10 cellular contexts compared by ENCODE assay signal in genomic region chr3:55720614-55721013, GRCh38.
DNase-seq lines count a peak whose midpoint lies in the region; ATAC-seq, FAIRE-seq and TF ChIP-seq lines count a peak whose summit lies in the region.
"Had no signal": no experiment of that assay in that cellular context is flagged by ENCODE, and none has a peak within 500 bp of the region (broad histone marks: within the 10 kb centered on the region; RNA-seq: fewer than 3 reads in every experiment).

No MANE protein-coding gene starts in this region.

- FAIRE-seq in GM12892 (lab: Jason Lieb, UNC) (peak; percentile 77), H1 (lab: Jason Lieb, UNC) (peak; percentile 78)
- FAIRE-seq: islet of Langerhans had no signal

- H3K9me3 ChIP-seq in Loucy (ENCODE audit: insufficient read depth, low read depth, low read length), result no peaks in the 10 kb centered on the region
- no peaks in the 10 kb centered on the region for H3K9me3 ChIP-seq in H1 (ENCODE audit: insufficient read depth in 2 of 2, low read depth in 1 of 2, low read length in 1 of 2)
- H3K9me3 ChIP-seq in osteoblast (ENCODE audit: low read depth, low read length), result no peaks in the 10 kb centered on the region

- no peak overlapping the region for H3K56ac ChIP-seq in H1 (replicated peaks; ENCODE audit: insufficient read length, low read depth, low read length)

- H3K4me1 ChIP-seq in Loucy (ENCODE audit: insufficient read depth, low read length, poor library complexity, severe bottlenecking) (peaks cover 18% of the 10 kb centered on the region), H1 (replicated peaks in 1 of 4; ENCODE audit: control insufficient read depth in 3 of 4, insufficient read depth in 4 of 4, low read length in 3 of 4) (peaks cover 0 to 6% (median 0%) of the 10 kb centered on the region in 4 experiments; a peak in 4 of 7 replicates), osteoblast (ENCODE audit: insufficient read depth, low read length) (peaks cover 20% of the 10 kb centered on the region)

- no peak overlapping the region for H3K4me3 Mint-ChIP-seq in immature natural killer cell

- no peaks in the 10 kb centered on the region for H3K9me2 ChIP-seq in Loucy (replicated peaks; ENCODE audit: low read depth, low read length)

- TF ChIP-seq CTCF in Loucy (conservative IDR thresholded peaks at IDR 0.05; ENCODE audit: low read length), result peak; percentile 66
- peak in 2 of 3 experiments; percentile 26 to 32; a peak in 2 of 4 replicates for TF ChIP-seq CTCF in H1 (IDR thresholded peaks at IDR 0.05; ENCODE audit: control extremely low read depth in 1 of 3, insufficient read depth in 1 of 3, low read depth in 1 of 3, low read length in 3 of 3)
- peak; percentile 59 for TF ChIP-seq CTCF in osteoblast (IDR thresholded peaks at IDR 0.05; ENCODE audit: extremely low read depth, low read depth, low read length)

- TF ChIP-seq POLR2A in GM12892 (IDR thresholded peaks at IDR 0.05; ENCODE audit: low read depth, low read length) (no peak), H1 (IDR thresholded peaks at IDR 0.05; ENCODE audit: control extremely low read depth in 1 of 2, low read depth in 2 of 2, low read length in 2 of 2) (no peak)

- H2AK5ac ChIP-seq in H1 (ENCODE audit: low read depth, low read length), result no peak overlapping the region

- H3K36me3 ChIP-seq in Loucy (ENCODE audit: insufficient read depth, low read length), result no peaks in the 10 kb centered on the region
- no peaks in the 10 kb centered on the region for H3K36me3 ChIP-seq in H1 (ENCODE audit: control insufficient read depth in 2 of 4, insufficient read depth in 4 of 4, low read length in 3 of 4)
- no peaks in the 10 kb centered on the region for H3K36me3 ChIP-seq in osteoblast (ENCODE audit: insufficient read depth, low read length)

- H2BK5ac ChIP-seq in H1 (ENCODE audit: low read depth, low read length), result no peak overlapping the region

- CTCF ChIA-PET in H1 (lab: Charles Lee; ENCODE audit: partially characterized antibody), result interaction anchor here (0.6 to 3.6 kb wide), 26 partner anchors 9 to 1729 kb away, joined by 3 to 23 read pairs (median 4); partner anchors contain the start of gene WNT5A

- POLR2A ChIA-PET in H1 (lab: Charles Lee; ENCODE audit: partially characterized antibody), result no interaction called here

- peak; percentile 69 to 83 for TF ChIP-seq RAD21 in H1 (IDR thresholded peaks at IDR 0.05 in 1 of 2, conservative IDR thresholded peaks at IDR 0.05 in 1 of 2; ENCODE audit: low read depth in 2 of 2, low read length in 2 of 2)

- peaks cover 0 to 7% (median 1%) of the 10 kb centered on the region in 6 donors for H3K9me3 Mint-ChIP-seq in immature natural killer cell

- H2BK15ac ChIP-seq in H1 (ENCODE audit: low read length), result no peak overlapping the region

- no peak overlapping the region for H4K5ac ChIP-seq in H1 (ENCODE audit: insufficient read length, low read depth, low read length)

- H3K18ac ChIP-seq in H1 (ENCODE audit: extremely low read depth, low read length), result no peak overlapping the region

- no peaks in the 10 kb centered on the region for H3K79me1 ChIP-seq in H1 (ENCODE audit: low read depth, low read length)

- H3K4ac ChIP-seq in H1 (replicated peaks; ENCODE audit: insufficient read length, low read depth, low read length), result no peak overlapping the region

- no peak overlapping the region for H3K27ac Mint-ChIP-seq in immature natural killer cell

- H4K8ac ChIP-seq in H1 (ENCODE audit: extremely low read depth, insufficient read depth, low read length), result no peak overlapping the region

- no peaks in the 10 kb centered on the region for H3K79me2 ChIP-seq in Loucy (ENCODE audit: insufficient read depth, low read length)
- no peaks in the 10 kb centered on the region for H3K79me2 ChIP-seq in H1 (ENCODE audit: control insufficient read depth in 1 of 2, insufficient read depth in 2 of 2, low read length in 2 of 2)
- H3K79me2 ChIP-seq in osteoblast (ENCODE audit: insufficient read depth, low read length), result no peaks in the 10 kb centered on the region

- no peak overlapping the region for H2BK120ac ChIP-seq in H1 (replicated peaks; ENCODE audit: low read depth, low read length)

- no peak overlapping the region for H3K23ac ChIP-seq in H1 (ENCODE audit: insufficient read length)

- H3K27me3 Mint-ChIP-seq in immature natural killer cell (ENCODE audit: low read depth in 3 of 3), result peaks cover 0 to 2% (median 1%) of the 10 kb centered on the region in 3 donors

- H3K23me2 ChIP-seq in H1 (ENCODE audit: low read depth, low read length), result no peaks in the 10 kb centered on the region; the same call in 1 of the 2 replicates

- H2AFZ ChIP-seq in Loucy (ENCODE audit: low read length) (no peak overlapping the region), H1 (ENCODE audit: low read length) (no peak overlapping the region), osteoblast (ENCODE audit: low read length) (no peak overlapping the region)

- H3K4me2 ChIP-seq in Loucy (ENCODE audit: low read depth, low read length, poor library complexity, severe bottlenecking) (no peak overlapping the region), H1 (ENCODE audit: insufficient read depth in 1 of 2, low read depth in 2 of 2, low read length in 2 of 2) (no peak overlapping the region), osteoblast (ENCODE audit: insufficient read depth, low read length) (no peak overlapping the region)

- H3K14ac ChIP-seq in H1 (ENCODE audit: insufficient read length), result no peak overlapping the region

- no peak overlapping the region for H2BK20ac ChIP-seq in H1 (ENCODE audit: low read length)

- no peak for ATAC-seq in GM21619 (IDR thresholded peaks at IDR 0.05; ENCODE audit: unreplicated experiment)

- H3K4me3 ChIP-seq in Loucy (ENCODE audit: low read length, poor library complexity, severe bottlenecking), result no peak overlapping the region
- no peak overlapping the region for H3K4me3 ChIP-seq in H1 (ENCODE audit: extremely low read depth in 1 of 4, insufficient read depth in 2 of 4, low read depth in 3 of 4, low read length in 4 of 4)
- no peak overlapping the region for H3K4me3 ChIP-seq in osteoblast (ENCODE audit: insufficient read depth, low read length)

- H3K27ac ChIP-seq in H1 (ENCODE audit: low read depth, low read length) (no peak overlapping the region), osteoblast (ENCODE audit: low read depth, low read length) (no peak overlapping the region)

- no peaks in the 10 kb centered on the region for H4K20me1 ChIP-seq in Loucy (ENCODE audit: insufficient read depth, low read length, poor library complexity, severe bottlenecking)
- H4K20me1 ChIP-seq in H1 (replicated peaks in 1 of 2; ENCODE audit: control insufficient read depth in 1 of 2, insufficient read depth in 2 of 2, low read length in 2 of 2), result no peaks in the 10 kb centered on the region
- no peaks in the 10 kb centered on the region for H4K20me1 ChIP-seq in osteoblast (ENCODE audit: insufficient read depth, low read length)

- no peaks in the 10 kb centered on the region for H3K27me3 ChIP-seq in Loucy (ENCODE audit: insufficient read depth, low read length, poor library complexity, severe bottlenecking)
- no peaks in the 10 kb centered on the region for H3K27me3 ChIP-seq in H1 (replicated peaks in 1 of 4; ENCODE audit: control insufficient read depth in 3 of 4, extremely low read depth in 1 of 4, insufficient read depth in 3 of 4, low read length in 3 of 4)
- H3K27me3 ChIP-seq in osteoblast (ENCODE audit: insufficient read depth, low read length), result peaks cover 10% of the 10 kb centered on the region

- DNase-seq in GM12892 (ENCODE audit: insufficient read length) (no peak), H1 (ENCODE audit: low read depth in 1 of 2, low spot score in 2 of 2) (no peak), osteoblast (ENCODE audit: insufficient read length, low spot score, missing footprints) (no peak), immature natural killer cell (no peak)
- DNase-seq in activated CD8-positive, alpha-beta memory T cell treated with anti-CD3 and anti-CD28 coated beads, Interleukin-2, amount 50 U/mL, for 48 hours, result no peak
- DNase-seq: dermis blood vessel endothelial cell, NCI-H187 treated with DMSO at 0.1 percent for 48 hours had no signal

- no peaks in the 10 kb centered on the region for H3F3A ChIP-seq in Loucy (ENCODE audit: low read depth)

- H2BK12ac ChIP-seq in H1 (ENCODE audit: low read depth, low read length), result no peak overlapping the region

- H3K9ac ChIP-seq in Loucy (ENCODE audit: low read depth, low read length, poor library complexity, severe bottlenecking) (no peak overlapping the region), H1 (replicated peaks in 1 of 4; ENCODE audit: extremely low read depth in 1 of 4, low read depth in 3 of 4, low read length in 3 of 4) (no peak overlapping the region)

- H3K4me1 Mint-ChIP-seq in immature natural killer cell, result no peaks in the 10 kb centered on the region

- no peak for TF ChIP-seq EP300 in H1 (IDR thresholded peaks at IDR 0.05; ENCODE audit: borderline replicate concordance in 1 of 2, low read depth in 2 of 2, low read length in 2 of 2)

- no peaks in the 10 kb centered on the region for H3K36me3 Mint-ChIP-seq in immature natural killer cell

- H4K91ac ChIP-seq in H1 (replicated peaks; ENCODE audit: insufficient read length, low read length), result no peak overlapping the region

TF ChIP-seq in H1, 55 proteins besides CTCF, POLR2A, EP300 and RAD21:
- TF ChIP-seq RNF2 (IDR thresholded peaks at IDR 0.05; ENCODE audit: borderline replicate concordance, low read depth, low read length, missing control alignments, poor library complexity, severe bottlenecking) (no peak), ATF3 (IDR thresholded peaks at IDR 0.05; ENCODE audit: insufficient read depth, low read depth, low read length) (no peak), CHD2 (IDR thresholded peaks at IDR 0.05; ENCODE audit: low read length) (no peak), CEBPB (IDR thresholded peaks at IDR 0.05; ENCODE audit: low read depth, low read length) (no peak), GABPA (IDR thresholded peaks at IDR 0.05; ENCODE audit: borderline replicate concordance, insufficient read depth, low read length) (no peak), SIX5 (IDR thresholded peaks at IDR 0.05; ENCODE audit: low read depth, low read length) (no peak), HDAC2 (IDR thresholded peaks at IDR 0.05; ENCODE audit: borderline replicate concordance in 1 of 2, low read depth in 2 of 2, low read length in 2 of 2) (no peak), HDAC6 (IDR thresholded peaks at IDR 0.05; ENCODE audit: low read depth, low read length) (no peak), CHD1 (IDR thresholded peaks at IDR 0.05; ENCODE audit: low read depth, low read length) (no peak), EZH2 (IDR thresholded peaks at IDR 0.05; ENCODE audit: low read depth, low read length, severe bottlenecking) (no peak), ZNF274 (IDR thresholded peaks at IDR 0.05; ENCODE audit: borderline replicate concordance, extremely low read depth, low read length) (no peak), CTBP2 (IDR thresholded peaks at IDR 0.05; ENCODE audit: borderline replicate concordance, insufficient read depth, insufficient read length, low read length) (no peak)
TF ChIP-seq in H1: peak in this region for 0.
